Comparison of ENCODE assay signal across 22 cellular contexts in genomic region chr9:18747590-18747989, GRCh38.
A peak's percentile ranks its signal among the peaks of the same experiment; 100 is the strongest.
DNase-seq lines count a peak whose midpoint lies in the region; ATAC-seq and TF ChIP-seq lines count a peak whose summit lies in the region.
"Had no signal": no experiment of that assay in that cellular context is flagged by ENCODE, and none has a peak within 500 bp of the region (broad histone marks: within the 10 kb centered on the region; RNA-seq: fewer than 3 reads in every experiment).

No MANE protein-coding gene starts in this region.

- H3K27me3 ChIP-seq in osteoblast (ENCODE audit: insufficient read depth, low read length) (no peaks in the 10 kb centered on the region), aorta (ENCODE audit: control insufficient read depth in 1 of 2, insufficient read depth in 2 of 2, low read length in 1 of 2) (no peaks in the 10 kb centered on the region)
- H3K27me3 ChIP-seq: BE2C, body of pancreas, heart right ventricle had no signal

- no peak overlapping the region for H3K4me3 Mint-ChIP-seq in activated CD8-positive, alpha-beta memory T cell treated with anti-CD3 and anti-CD28 coated beads, Interleukin-2, amount 10 ng/mL, durations not matched to agents 7 days and 5 days
- H3K4me3 Mint-ChIP-seq: activated naive CD8-positive, alpha-beta T cell; stimulated activated naive B cell treated with anti-CD40 and anti-IgM and Interleukin-4, amounts not matched to agents 10 μg/mL and 1 μg/mL and 100 μg/mL, for 72 hours had no signal

- no peaks in the 10 kb centered on the region for H3K36me3 Mint-ChIP-seq in activated CD8-positive, alpha-beta memory T cell treated with anti-CD3 and anti-CD28 coated beads, Interleukin-2, amount 10 ng/mL, durations not matched to agents 7 days and 5 days
- H3K36me3 Mint-ChIP-seq: activated naive CD8-positive, alpha-beta T cell; stimulated activated naive B cell treated with anti-CD40 and anti-IgM and Interleukin-4, amounts not matched to agents 10 μg/mL and 1 μg/mL and 100 μg/mL, for 72 hours had no signal

- H3K27ac ChIP-seq in osteoblast (ENCODE audit: low read depth, low read length) (peak overlapping the region; percentile 29), aorta (ENCODE audit: low read depth in 1 of 2, low read length in 2 of 2) (no peak overlapping the region)
- H3K27ac ChIP-seq: body of pancreas, heart right ventricle, SK-N-MC, thoracic aorta had no signal

- 25 to 36% methylated on average over 3 of the region's 3 CpGs for WGBS in aorta, 2 donors

- H3K4me3 ChIP-seq in astrocyte of the spinal cord (ENCODE audit: low read depth, low read length) (no peak overlapping the region), osteoblast (ENCODE audit: insufficient read depth, low read length) (no peak overlapping the region), aorta (ENCODE audit: low read length in 2 of 2) (no peak overlapping the region)
- H3K4me3 ChIP-seq: body of pancreas, GM12878, heart right ventricle, K562, SK-N-MC, smooth muscle cell, thoracic aorta had no signal

- intact Hi-C loops in aorta (cut with DNase I): no loop called here

- CTCF ChIA-PET in activated CD8-positive, alpha-beta memory T cell treated with anti-CD3 and anti-CD28 coated beads, Interleukin-2, amount 10 ng/mL, durations not matched to agents 7 days and 5 days (lab: Charles Lee): no interaction called here

- peak; percentile 67 for ATAC-seq in aorta (ENCODE audit: low FRiP score)
- ATAC-seq in HG02610 (IDR thresholded peaks at IDR 0.05; ENCODE audit: unreplicated experiment): no peak
- no peak for ATAC-seq in activated CD8-positive, alpha-beta memory T cell treated with anti-CD3 and anti-CD28 coated beads, Interleukin-2, amount 10 ng/mL, durations not matched to agents 7 days and 5 days
- ATAC-seq: body of pancreas; GM12878; K562; stimulated activated naive B cell treated with anti-CD40 and anti-IgM and Interleukin-4, amounts not matched to agents 10 μg/mL and 1 μg/mL and 100 μg/mL, for 72 hours had no signal

- peak; percentile 16 for DNase-seq in astrocyte of the spinal cord (ENCODE audit: low read depth, low spot score)
- peak; percentile 11 to 13 for DNase-seq in hippocampal formation (lab: John Stamatoyannopoulos, UW)
- no peak for DNase-seq in osteoblast (ENCODE audit: insufficient read length, low spot score, missing footprints)
- DNase-seq in aorta: peak in 1 of 2 donors; percentile 51
- DNase-seq in NCI-H82 (lab: John Stamatoyannopoulos, UW): no peak
- DNase-seq in activated CD8-positive, alpha-beta memory T cell treated with anti-CD3 and anti-CD28 coated beads, Interleukin-2, amount 10 ng/mL, durations not matched to agents 7 days and 5 days: no peak
- DNase-seq: activated CD8-positive, alpha-beta memory T cell treated with anti-CD3 and anti-CD28 coated beads, Interleukin-2, amount 50 U/mL, for 4 hours; BE2C; body of pancreas; DMS79 treated with DMSO at 0.1 percent for 48 hours; NCI-H146; NCI-H510A treated with DMSO at 0.1 percent for 48 hours; stimulated activated naive B cell treated with anti-CD40 and anti-IgM and Interleukin-4, amounts not matched to agents 10 μg/mL and 1 μg/mL and 100 μg/mL, for 72 hours had no signal

- H3K79me2 ChIP-seq in osteoblast (ENCODE audit: insufficient read depth, low read length): no peaks in the 10 kb centered on the region

- H3K9me3 ChIP-seq in osteoblast (ENCODE audit: low read depth, low read length) (no peaks in the 10 kb centered on the region), aorta (ENCODE audit: control insufficient read depth, low read length) (no peaks in the 10 kb centered on the region)
- H3K9me3 ChIP-seq: BE2C, body of pancreas, heart right ventricle, thoracic aorta had no signal

- no peak overlapping the region for H2AFZ ChIP-seq in osteoblast (ENCODE audit: low read length)

- TF ChIP-seq CTCF in astrocyte of the spinal cord (IDR thresholded peaks at IDR 0.05; ENCODE audit: low read depth, low read length): no peak
- no peak for TF ChIP-seq CTCF in osteoblast (IDR thresholded peaks at IDR 0.05; ENCODE audit: extremely low read depth, low read depth, low read length)

- H3K27me3 Mint-ChIP-seq in activated CD8-positive, alpha-beta memory T cell treated with anti-CD3 and anti-CD28 coated beads, Interleukin-2, amount 10 ng/mL, durations not matched to agents 7 days and 5 days: peaks cover 3% of the 10 kb centered on the region
- H3K27me3 Mint-ChIP-seq: activated naive CD8-positive, alpha-beta T cell; stimulated activated naive B cell treated with anti-CD40 and anti-IgM and Interleukin-4, amounts not matched to agents 10 μg/mL and 1 μg/mL and 100 μg/mL, for 72 hours had no signal

- no peaks in the 10 kb centered on the region for H3K4me1 ChIP-seq in osteoblast (ENCODE audit: insufficient read depth, low read length)
- peaks cover 0 to 3% of the 10 kb centered on the region in 2 donors for H3K4me1 ChIP-seq in aorta (ENCODE audit: control insufficient read depth in 1 of 2, insufficient read depth in 2 of 2, low read length in 2 of 2)
- H3K4me1 ChIP-seq: BE2C, body of pancreas had no signal

- no peaks in the 10 kb centered on the region for H3K4me1 Mint-ChIP-seq in activated CD8-positive, alpha-beta memory T cell treated with anti-CD3 and anti-CD28 coated beads, Interleukin-2, amount 10 ng/mL, durations not matched to agents 7 days and 5 days
- H3K4me1 Mint-ChIP-seq: stimulated activated naive B cell treated with anti-CD40 and anti-IgM and Interleukin-4, amounts not matched to agents 10 μg/mL and 1 μg/mL and 100 μg/mL, for 72 hours had no signal

- in situ Hi-C loops in astrocyte of the spinal cord (cut with HindIII; ENCODE audit: low sequenced_read_pairs): no loop called here

- no peak overlapping the region for H3K4me2 ChIP-seq in osteoblast (ENCODE audit: insufficient read depth, low read length)
- H3K4me2 ChIP-seq: smooth muscle cell had no signal

- H4K20me1 ChIP-seq in osteoblast (ENCODE audit: insufficient read depth, low read length): no peaks in the 10 kb centered on the region

- no peak overlapping the region for H3K27ac Mint-ChIP-seq in activated CD8-positive, alpha-beta memory T cell treated with anti-CD3 and anti-CD28 coated beads, Interleukin-2, amount 10 ng/mL, durations not matched to agents 7 days and 5 days
- H3K27ac Mint-ChIP-seq: activated naive CD8-positive, alpha-beta T cell; activated T-helper 2 cell treated with anti-CD3 and anti-CD28 coated beads, Interferon-gamma antibody, Interleukin-2, Interleukin-4, amounts not matched to agents 10 μg/mL and 5 μg/mL and 100 μg/mL, durations not matched to agents 14 hours and 24 hours and 36 hours; stimulated activated naive B cell treated with anti-CD40 and anti-IgM and Interleukin-4, amounts not matched to agents 10 μg/mL and 1 μg/mL and 100 μg/mL, for 72 hours had no signal

- H3K9me3 Mint-ChIP-seq in activated CD8-positive, alpha-beta memory T cell treated with anti-CD3 and anti-CD28 coated beads, Interleukin-2, amount 10 ng/mL, durations not matched to agents 7 days and 5 days (ENCODE audit: low read depth): no peaks in the 10 kb centered on the region
- H3K9me3 Mint-ChIP-seq: activated T-helper 2 cell treated with anti-CD3 and anti-CD28 coated beads, Interferon-gamma antibody, Interleukin-2, Interleukin-4, amounts not matched to agents 10 μg/mL and 5 μg/mL and 100 μg/mL, durations not matched to agents 14 hours and 24 hours and 36 hours; stimulated activated naive B cell treated with anti-CD40 and anti-IgM and Interleukin-4, amounts not matched to agents 10 μg/mL and 1 μg/mL and 100 μg/mL, for 72 hours had no signal

- peaks cover 60% of the 10 kb centered on the region for H3K36me3 ChIP-seq in osteoblast (ENCODE audit: insufficient read depth, low read length)
- H3K36me3 ChIP-seq in aorta (ENCODE audit: control insufficient read depth in 1 of 2, insufficient read depth in 2 of 2, low read length in 1 of 2): peaks cover 0 to 1% of the 10 kb centered on the region in 2 donors
- H3K36me3 ChIP-seq: BE2C, heart right ventricle, thoracic aorta had no signal

Comparison
In these comparisons a context has a peak if more than half of its experiments do, and no peak if none do; other contexts are left out.
1. DNase-seq: peak in astrocyte of the spinal cord (single experiment) and hippocampal formation (2 of 2); none in osteoblast (single experiment), NCI-H82 (single experiment) and activated CD8-positive, alpha-beta memory T cell treated with anti-CD3 and anti-CD28 coated beads, Interleukin-2, amount 10 ng/mL, durations not matched to agents 7 days and 5 days (single experiment).